Comparison of ENCODE assay signal across 6 cellular contexts in the genomic region with DNA sequence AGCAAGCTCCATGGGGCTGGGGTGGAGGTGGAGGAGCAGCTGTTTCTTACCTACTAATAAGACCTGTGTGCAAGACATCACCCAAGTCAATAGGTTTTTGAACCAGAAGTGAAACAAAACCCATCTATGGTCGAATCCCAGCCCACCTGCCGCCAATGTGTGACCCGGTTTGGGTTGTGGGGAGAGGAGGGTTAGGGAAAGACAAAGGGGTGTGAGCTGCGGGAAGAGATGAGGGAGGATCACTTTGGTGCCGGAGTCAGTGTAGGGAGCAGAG. TPM values are rescaled to one million over a fixed set of nuclear protein-coding genes. Genes with fewer than 3 reads are reported as not detected.
DNase-seq lines count a peak whose midpoint lies in the region; ATAC-seq and TF ChIP-seq lines count a peak whose summit lies in the region.

No MANE protein-coding gene starts in this region.

- H3K27ac ChIP-seq in DOHH2 (ENCODE audit: low read depth, low read length) (no peak overlapping the region), mucosa of rectum (ENCODE audit: low read depth in 2 of 2, low read length in 2 of 2) (peak overlapping the region in 1 of 2 donors; percentile 72)

- H3K27me3 ChIP-seq in DOHH2 (ENCODE audit: control insufficient read depth, low read length): no peaks in the 10 kb centered on the region
- H3K27me3 ChIP-seq in mucosa of rectum (ENCODE audit: control insufficient read depth in 2 of 2, insufficient read depth in 2 of 2, low read length in 2 of 2): no peaks in the 10 kb centered on the region

- CTCF ChIA-PET in WTC11 (lab: Charles Lee): interaction anchor here (0.5 to 2.2 kb wide), 5 partner anchors 10 to 1485 kb away, joined by 3 to 14 read pairs (median 6); a partner anchor contains a TSS

- H3K4me1 Mint-ChIP-seq in WTC11: peaks cover 17% of the 10 kb centered on the region

- POLR2A ChIA-PET in WTC11 (lab: Charles Lee): interaction anchor here (1.9 kb wide), 1 partner anchor 17 kb away, joined by 7 read pairs; no protein-coding TSS in a partner anchor

- no peaks in the 10 kb centered on the region for H4K20me1 ChIP-seq in DOHH2 (ENCODE audit: control insufficient read depth, insufficient read depth, low read depth, low read length)

- no peaks in the 10 kb centered on the region; the same call in 1 of the 2 replicates for H3K27me3 Mint-ChIP-seq in WTC11 (ENCODE audit: low read depth)

- H3K4me1 ChIP-seq in DOHH2 (ENCODE audit: control insufficient read depth, low read length) (peaks cover 21% of the 10 kb centered on the region), mucosa of rectum (ENCODE audit: control insufficient read depth in 2 of 2, insufficient read depth in 2 of 2, low read length in 2 of 2) (peaks cover 7 to 8% of the 10 kb centered on the region in 2 donors)

- peaks cover 16% of the 10 kb centered on the region for H3K36me3 Mint-ChIP-seq in WTC11

- peaks cover 3% of the 10 kb centered on the region; the same call in 1 of the 2 replicates for H3F3A ChIP-seq in DOHH2 (ENCODE audit: control insufficient read depth, insufficient read depth)

- H3K9me2 ChIP-seq in DOHH2 (replicated peaks; ENCODE audit: control insufficient read depth, low read length): no peaks in the 10 kb centered on the region

- DNase-seq in WTC11 (ENCODE audit: low spot score) (no peak), middle frontal gyrus (ENCODE audit: extremely low spot score, low spot score) (no peak), dedifferentiated amniotic fluid mesenchymal stem cell (ENCODE audit: extremely low spot score) (no peak), glomerular visceral epithelial cell (ENCODE audit: extremely low spot score) (no peak)

- H3K36me3 ChIP-seq in DOHH2 (ENCODE audit: control insufficient read depth, low read length): peaks cover 23% of the 10 kb centered on the region
- peaks cover 4 to 14% of the 10 kb centered on the region in 2 donors for H3K36me3 ChIP-seq in mucosa of rectum (ENCODE audit: control insufficient read depth in 2 of 2, insufficient read depth in 2 of 2, low read length in 2 of 2)

- ATAC-seq in WTC11: no peak

- H3K4me3 Mint-ChIP-seq in WTC11: peak overlapping the region; percentile 90

- peak overlapping the region; percentile 90 for H3K4me2 ChIP-seq in DOHH2 (ENCODE audit: low read length)

- H3K9ac ChIP-seq in mucosa of rectum (ENCODE audit: low read depth in 1 of 2, low read length in 2 of 2): peak overlapping the region; percentile 56 to 85

- H3K79me2 ChIP-seq in DOHH2 (ENCODE audit: control insufficient read depth, low read length): no peaks in the 10 kb centered on the region

- no peaks in the 10 kb centered on the region for H3K9me3 ChIP-seq in DOHH2 (ENCODE audit: control insufficient read depth, insufficient read depth, low read length)
- H3K9me3 ChIP-seq in mucosa of rectum (ENCODE audit: control insufficient read depth in 2 of 2, low read length in 2 of 2): no peaks in the 10 kb centered on the region

- H3K4me3 ChIP-seq in DOHH2 (ENCODE audit: low read length) (peak overlapping the region; percentile 86), mucosa of rectum (ENCODE audit: low read length in 2 of 2) (peak overlapping the region; percentile 76 to 84)

- peak overlapping the region; percentile 55; the same call in 1 of the 2 replicates for H3K27ac Mint-ChIP-seq in WTC11

- no peaks in the 10 kb centered on the region for H3K9me3 Mint-ChIP-seq in WTC11

- TF ChIP-seq CTCF in DOHH2 (IDR thresholded peaks at IDR 0.05; ENCODE audit: low read depth, low read length, poor library complexity, severe bottlenecking): no peak
- no peak for TF ChIP-seq CTCF in WTC11 (IDR thresholded peaks at IDR 0.05)

TF ChIP-seq in WTC11, 78 proteins besides CTCF, POLR2A, EP300 and RAD21:
- TF ChIP-seq PRRX2 (CRISPR knock-in tag; IDR thresholded peaks at IDR 0.05) (no peak), NFATC4 (CRISPR knock-in tag; IDR thresholded peaks at IDR 0.05) (no peak), GTF2I (CRISPR knock-in tag; conservative IDR thresholded peaks at IDR 0.05) (no peak)
- TF ChIP-seq, protein P1, sequence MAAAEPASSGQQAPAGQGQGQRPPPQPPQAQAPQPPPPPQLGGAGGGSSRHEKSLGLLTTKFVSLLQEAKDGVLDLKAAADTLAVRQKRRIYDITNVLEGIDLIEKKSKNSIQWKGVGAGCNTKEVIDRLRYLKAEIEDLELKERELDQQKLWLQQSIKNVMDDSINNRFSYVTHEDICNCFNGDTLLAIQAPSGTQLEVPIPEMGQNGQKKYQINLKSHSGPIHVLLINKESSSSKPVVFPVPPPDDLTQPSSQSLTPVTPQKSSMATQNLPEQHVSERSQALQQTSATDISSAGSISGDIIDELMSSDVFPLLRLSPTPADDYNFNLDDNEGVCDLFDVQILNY (CRISPR knock-in tag; IDR thresholded peaks at IDR 0.05): no peak

RNA-seq across cellular contexts. Expression of a gene that starts 0.6 kb away (rescaled TPM):
- total RNA-seq in WTC11 (2021): 42.9 to 45.1 TPM (median 44.5 TPM) in 3 replicates

RNA-seq across cellular contexts. Expression of a gene that starts 8.9 kb away (rescaled TPM):
- 3.2 to 4.5 TPM (median 3.5 TPM) in 3 replicates for total RNA-seq in WTC11 (2021)

RNA-seq across cellular contexts. Expression of a gene that starts 16.1 kb away (rescaled TPM):
- total RNA-seq in WTC11 (2021): 19.8 to 23.0 TPM (median 21.9 TPM) in 3 replicates

RNA-seq across cellular contexts. Expression of a gene that starts 36.1 kb away (rescaled TPM):
- total RNA-seq in WTC11 (2021): 63.4 to 82.6 TPM (median 64.3 TPM) in 3 replicates

RNA-seq across cellular contexts. Expression of a gene that starts 41.3 kb away (rescaled TPM):
- 51.3 to 54.0 TPM (median 51.4 TPM) in 3 replicates for total RNA-seq in WTC11 (2021)
